In genomic region chr1:37476087-37476452, GRCh38 we compare ENCODE assay signal across 8 cellular contexts. TPM values are rescaled to one million over a fixed set of nuclear protein-coding genes. Genes with fewer than 3 reads are reported as not detected.
DNase-seq lines count a peak whose midpoint lies in the region; ATAC-seq and TF ChIP-seq lines count a peak whose summit lies in the region.

No MANE protein-coding gene starts in this region.

- no peak for DNase-seq in BJ (ENCODE audit: low read depth)
- DNase-seq in LNCaP clone FGC (ENCODE audit: low read depth) = no peak
- no peak for DNase-seq in chondrocyte (ENCODE audit: low spot score)
- no peak for DNase-seq in natural killer cell
- no peak for DNase-seq in C1 segment of cervical spinal cord (lab: John Stamatoyannopoulos, UW)
- no peak for DNase-seq in stimulated activated CD4-positive, alpha-beta T cell treated with anti-CD3 and anti-CD28 coated beads, Interleukin-4, amount 100 ng/mL, for 24 hours
- DNase-seq in NCI-H187 (lab: John Stamatoyannopoulos, UW) = no peak

- H3K27ac Mint-ChIP-seq in chondrocyte (ENCODE audit: unreplicated experiment) (peak overlapping the region; percentile 97), natural killer cell (peak overlapping the region; percentile 99 to 100)

- H3K27me3 Mint-ChIP-seq in chondrocyte (ENCODE audit: low read depth) (no peaks in the 10 kb centered on the region), natural killer cell (ENCODE audit: low read depth in 2 of 2) (no peaks in the 10 kb centered on the region)

- ATAC-seq in natural killer cell (no peak), GM18498 (IDR thresholded peaks at IDR 0.05; ENCODE audit: unreplicated experiment) (no peak)

- peak overlapping the region; percentile 75 for H3K4me3 ChIP-seq in BJ (ENCODE audit: low read depth, low read length)
- H3K4me3 ChIP-seq in LNCaP clone FGC (ENCODE audit: low read depth, low read length) = peak overlapping the region; percentile 86

- H3K9me3 Mint-ChIP-seq in chondrocyte (ENCODE audit: low read depth) = no peaks in the 10 kb centered on the region
- H3K9me3 Mint-ChIP-seq in natural killer cell = no peaks in the 10 kb centered on the region

- H3K27me3 ChIP-seq in BJ (ENCODE audit: control insufficient read depth, insufficient read depth, low read length) = no peaks in the 10 kb centered on the region

- intact Hi-C loops in natural killer cell (cut with micrococcal nuclease) = loop anchor here (5.0 to 10.0 kb wide), 2 partner anchors 216 to 529 kb away; partner anchors contain the start of genes CDCA8 and FHL3

- H3K36me3 Mint-ChIP-seq in chondrocyte (ENCODE audit: low read depth) (peaks cover 5% of the 10 kb centered on the region), natural killer cell (no peaks in the 10 kb centered on the region)

- H3K36me3 ChIP-seq in BJ (ENCODE audit: control insufficient read depth, insufficient read depth, low read length) = peaks cover 13% of the 10 kb centered on the region

- peak overlapping the region; percentile 80 for H3K4me3 Mint-ChIP-seq in chondrocyte (ENCODE audit: unreplicated experiment)
- H3K4me3 Mint-ChIP-seq in natural killer cell = peak overlapping the region; percentile 95

- no peak for TF ChIP-seq CTCF in BJ (IDR thresholded peaks at IDR 0.05; ENCODE audit: insufficient read depth, low read depth, low read length)
- TF ChIP-seq CTCF in LNCaP clone FGC (IDR thresholded peaks at IDR 0.05; ENCODE audit: control insufficient read depth, extremely low read depth, insufficient read depth) = no peak
- no peak for TF ChIP-seq CTCF in chondrocyte (IDR thresholded peaks at IDR 0.05)
- TF ChIP-seq CTCF in natural killer cell (IDR thresholded peaks at IDR 0.05) = no peak

- CTCF ChIA-PET in BJ (lab: Yijun Ruan, JAX) = interaction anchor here (0.5 to 10.0 kb wide), 7 partner anchors 11 to 402 kb away, joined by 3 to 116 read pairs (median 4); partner anchors contain the start of gene MEAF6

- H3K4me1 Mint-ChIP-seq in chondrocyte (ENCODE audit: low read depth) (peaks cover 84% of the 10 kb centered on the region), natural killer cell (peaks cover 73 to 84% of the 10 kb centered on the region in 2 donors)

- POLR2A ChIA-PET in BJ (lab: Charles Lee) = no interaction called here

RNA-seq across cellular contexts. Expression of gene ZC3H12A, which starts 1.7 kb away (rescaled TPM):
- polyA plus RNA-seq in BJ (2011; rRNA removed) = 4.8 and 8.9 TPM in 2 replicates
- polyA minus RNA-seq in BJ (2011; rRNA and poly(A)+ RNA removed) = 8.5 and 12.7 TPM in 2 replicates
- total RNA-seq in chondrocyte = 5.9 to 7.5 TPM (median 6.9 TPM) in 3 replicates
- 100 to 1,000 TPM; 219 to 366 (median 289) TPM for total RNA-seq in natural killer cell

RNA-seq across cellular contexts. Expression of gene MEAF6, which starts 38.5 kb away (rescaled TPM):
- 43.1 and 49.6 TPM in 2 replicates for polyA plus RNA-seq in BJ (2011; rRNA removed)
- 7.9 and 9.5 TPM in 2 replicates for polyA minus RNA-seq in BJ (2011; rRNA and poly(A)+ RNA removed)
- total RNA-seq in chondrocyte = 47.4 to 52.8 TPM (median 48.7 TPM) in 3 replicates
- total RNA-seq in natural killer cell = 10 to 100 TPM; 63.9 to 78.7 (median 69.0) TPM

Comparison
In these comparisons a context has a peak if more than half of its experiments do, and no peak if none do; other contexts are left out.
1. RNA of gene ZC3H12A, which starts 1.7 kb away (total RNA-seq): 219 to 366 TPM in natural killer cell; 5.9 to 7.5 TPM in chondrocyte; every median in the first group is over 10 times any median in the second.